In genomic region chr7:3451696-3452095, GRCh38 we compare ENCODE assay signal across 27 cellular contexts.
"Had no signal": no experiment of that assay in that cellular context is flagged by ENCODE, and none has a peak within 500 bp of the region (broad histone marks: within the 10 kb centered on the region; RNA-seq: fewer than 3 reads in every experiment).

No MANE protein-coding gene starts in this region.

- H3K27ac ChIP-seq: coronary artery, esophagus muscularis mucosa, foreskin keratinocyte, gastroesophageal sphincter, heart left ventricle, hepatocyte, psoas muscle, sigmoid colon, stomach, thyroid gland, uterus had no signal

- FAIRE-seq: endothelial cell of umbilical vein, kidney had no signal

- H3K9me3 ChIP-seq: psoas muscle, sigmoid colon, thyroid gland had no signal

- ATAC-seq: foreskin keratinocyte; gastroesophageal sphincter; heart left ventricle; left lobe of liver; naive thymus-derived CD8-positive, alpha-beta T cell; psoas muscle; right cardiac atrium; stimulated activated effector memory CD8-positive, alpha-beta T cell treated with anti-CD3 and anti-CD28 coated beads, Interleukin-12 subunit alpha, Interleukin-12 subunit beta, amount 100 ng/mL, for 72 hours had no signal

- H3K27me3 ChIP-seq: esophagus muscularis mucosa, foreskin keratinocyte, gastroesophageal sphincter, heart left ventricle, hepatocyte, sigmoid colon, stomach, thyroid gland, uterus had no signal

- DNase-seq: dermis blood vessel endothelial cell; effector memory CD4-positive, alpha-beta T cell; foreskin keratinocyte; heart left ventricle; kidney; mammary epithelial cell; mesendoderm; naive thymus-derived CD8-positive, alpha-beta T cell; nephron progenitor cell; nucleus accumbens; posterior cingulate gyrus; psoas muscle; right cardiac atrium; sigmoid colon; stimulated activated CD4-positive, alpha-beta T cell treated with anti-CD3 and anti-CD28 coated beads, Interleukin-2, amount 100 ng/mL, for 24 hours; stimulated activated CD4-positive, alpha-beta T cell treated with anti-CD3 and anti-CD28 coated beads, Interleukin-4, amount 100 ng/mL, for 24 hours; stimulated activated naive CD4-positive, alpha-beta T cell treated with Interleukin-2 at 50 U/mL for 16 hours; stomach; thyroid gland; uterus had no signal

- H3K4me1 ChIP-seq: esophagus muscularis mucosa, foreskin keratinocyte, gastroesophageal sphincter, heart left ventricle, psoas muscle, sigmoid colon, stomach, thyroid gland, uterus had no signal

- H3K4me3 ChIP-seq: coronary artery, esophagus muscularis mucosa, gastroesophageal sphincter, heart left ventricle, hepatocyte, psoas muscle, sigmoid colon, stomach, thyroid gland, uterus had no signal

- H3K36me3 ChIP-seq: esophagus muscularis mucosa, gastroesophageal sphincter, heart left ventricle, sigmoid colon, stomach, thyroid gland, uterus had no signal
